Comparison of ENCODE assay signal across 19 cellular contexts in the genomic region with DNA sequence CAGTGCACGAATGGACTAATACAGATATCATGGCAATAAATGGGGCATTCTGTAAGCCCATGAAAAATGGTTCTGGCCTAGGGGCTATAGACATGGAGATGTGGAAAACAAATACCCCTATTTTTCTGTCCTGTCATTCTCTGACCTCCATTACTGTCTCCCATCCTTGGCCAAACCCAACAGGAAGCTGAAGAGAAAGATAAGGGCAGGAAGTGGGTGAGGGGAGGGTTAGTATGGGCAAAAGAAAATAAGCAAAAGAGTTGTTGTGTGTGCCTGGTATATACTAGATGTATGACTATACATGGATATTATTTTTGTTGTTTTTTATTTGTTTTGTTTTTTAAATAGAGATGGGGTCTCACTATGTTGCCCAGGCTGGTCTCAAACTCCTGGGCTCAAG.
DNase-seq lines count a peak whose midpoint lies in the region; ATAC-seq, FAIRE-seq and TF ChIP-seq lines count a peak whose summit lies in the region.
"Had no signal": no experiment of that assay in that cellular context is flagged by ENCODE, and none has a peak within 500 bp of the region (broad histone marks: within the 10 kb centered on the region; RNA-seq: fewer than 3 reads in every experiment).

No MANE protein-coding gene starts in this region.

- CTCF ChIA-PET in CD8-positive, alpha-beta T cell (lab: Charles Lee): no interaction called here
- CTCF ChIA-PET in activated CD8-positive, alpha-beta T cell treated with anti-CD3 and anti-CD28 coated beads, Interleukin-2, amount 10 ng/mL, durations not matched to agents 7 days and 5 days (lab: Charles Lee): interaction anchor here (1.2 kb wide), 1 partner anchor 157 kb away, joined by 3 read pairs; no protein-coding TSS in a partner anchor
- CTCF ChIA-PET in naive thymus-derived CD4-positive, alpha-beta T cell (lab: Charles Lee): no interaction called here

- peaks cover 44% of the 10 kb centered on the region for H3K4me1 Mint-ChIP-seq in CD8-positive, alpha-beta T cell (ENCODE audit: low read depth)
- H3K4me1 Mint-ChIP-seq in activated CD8-positive, alpha-beta T cell treated with anti-CD3 and anti-CD28 coated beads, Interleukin-2, amount 10 ng/mL, durations not matched to agents 7 days and 5 days (ENCODE audit: low read depth): peaks cover 73% of the 10 kb centered on the region
- peaks cover 19 to 66% (median 25%) of the 10 kb centered on the region in 7 donors for H3K4me1 Mint-ChIP-seq in naive thymus-derived CD4-positive, alpha-beta T cell

- H3K4me1 ChIP-seq in CD8-positive, alpha-beta T cell (ENCODE audit: insufficient read depth, low read length): peaks cover 28% of the 10 kb centered on the region
- peaks cover 37% of the 10 kb centered on the region for H3K4me1 ChIP-seq in Loucy (ENCODE audit: insufficient read depth, low read length, poor library complexity, severe bottlenecking)
- peaks cover 19 to 24% of the 10 kb centered on the region in 2 donors for H3K4me1 ChIP-seq in naive thymus-derived CD4-positive, alpha-beta T cell (ENCODE audit: control insufficient read depth in 2 of 2, insufficient read depth in 2 of 2, low read length in 2 of 2)
- H3K4me1 ChIP-seq in pancreas: no peaks in the 10 kb centered on the region
- H3K4me1 ChIP-seq: body of pancreas, colonic mucosa, prostate gland had no signal

- 50 to 55% methylated on average over 1 of the region's 1 CpG for WGBS in pancreas, 2 donors

- H4K20me1 ChIP-seq in Loucy (ENCODE audit: insufficient read depth, low read length, poor library complexity, severe bottlenecking): no peaks in the 10 kb centered on the region

- no peak for TF ChIP-seq CTCF in CD8-positive, alpha-beta T cell (IDR thresholded peaks at IDR 0.05)
- TF ChIP-seq CTCF in Loucy (conservative IDR thresholded peaks at IDR 0.05; ENCODE audit: low read length) (no peak), pancreas (IDR thresholded peaks at IDR 0.05) (no peak)

- H3K9me3 ChIP-seq in CD8-positive, alpha-beta T cell (ENCODE audit: low read length): no peaks in the 10 kb centered on the region
- peaks cover 16% of the 10 kb centered on the region; the same call in 1 of the 2 replicates for H3K9me3 ChIP-seq in Loucy (ENCODE audit: insufficient read depth, low read depth, low read length)
- H3K9me3 ChIP-seq in naive thymus-derived CD4-positive, alpha-beta T cell (ENCODE audit: control insufficient read depth in 2 of 3, low read length in 3 of 3): no peaks in the 10 kb centered on the region
- no peaks in the 10 kb centered on the region for H3K9me3 ChIP-seq in pancreas
- H3K9me3 ChIP-seq: body of pancreas, colonic mucosa, prostate gland, transverse colon had no signal

- peaks cover 15% of the 10 kb centered on the region for H3K9me3 Mint-ChIP-seq in CD8-positive, alpha-beta T cell
- H3K9me3 Mint-ChIP-seq in activated CD8-positive, alpha-beta T cell treated with anti-CD3 and anti-CD28 coated beads, Interleukin-2, amount 10 ng/mL, durations not matched to agents 7 days and 5 days (ENCODE audit: insufficient read depth): peaks cover 31% of the 10 kb centered on the region
- H3K9me3 Mint-ChIP-seq in naive thymus-derived CD4-positive, alpha-beta T cell: peaks cover 0 to 45% (median 10%) of the 10 kb centered on the region in 11 donors

- H3K4me3 Mint-ChIP-seq in CD8-positive, alpha-beta T cell: no peak overlapping the region
- H3K4me3 Mint-ChIP-seq in activated CD8-positive, alpha-beta T cell treated with anti-CD3 and anti-CD28 coated beads, Interleukin-2, amount 10 ng/mL, durations not matched to agents 7 days and 5 days: peak overlapping the region; percentile 21
- H3K4me3 Mint-ChIP-seq in naive thymus-derived CD4-positive, alpha-beta T cell: peak overlapping the region in 6 of 10 donors; percentile 15 to 80 (median 52)
- H3K4me3 Mint-ChIP-seq: B cell had no signal

- H3K4me2 ChIP-seq in Loucy (ENCODE audit: low read depth, low read length, poor library complexity, severe bottlenecking): peak overlapping the region; percentile 64

- no peak overlapping the region for H3K27ac ChIP-seq in CD8-positive, alpha-beta T cell (ENCODE audit: low read depth, low read length)
- H3K27ac ChIP-seq in naive thymus-derived CD4-positive, alpha-beta T cell (ENCODE audit: low read depth, low read length): no peak overlapping the region
- no peak overlapping the region for H3K27ac ChIP-seq in pancreas
- H3K27ac ChIP-seq: body of pancreas, colonic mucosa, prostate gland, transverse colon had no signal

- H3K79me2 ChIP-seq in Loucy (ENCODE audit: insufficient read depth, low read length): no peaks in the 10 kb centered on the region

- no peaks in the 10 kb centered on the region for H3K27me3 Mint-ChIP-seq in CD8-positive, alpha-beta T cell (ENCODE audit: low read depth)
- no peaks in the 10 kb centered on the region for H3K27me3 Mint-ChIP-seq in activated CD8-positive, alpha-beta T cell treated with anti-CD3 and anti-CD28 coated beads, Interleukin-2, amount 10 ng/mL, durations not matched to agents 7 days and 5 days (ENCODE audit: low read depth)
- no peaks in the 10 kb centered on the region for H3K27me3 Mint-ChIP-seq in naive thymus-derived CD4-positive, alpha-beta T cell
- H3K27me3 Mint-ChIP-seq: B cell, IgD-negative memory B cell had no signal

- FAIRE-seq in pancreas (lab: Jason Lieb, UNC): no peak

- intact Hi-C loops in CD8-positive, alpha-beta T cell (cut with DNase I, micrococcal nuclease): no loop called here
- intact Hi-C loops in naive thymus-derived CD4-positive, alpha-beta T cell (cut with micrococcal nuclease): loop anchor here in 1 of 2 donors (2.0 to 10.0 kb wide), 3 partner anchors 34 to 102 kb away; partner anchors contain the start of gene SIPA1L1
- intact Hi-C loops in pancreas (cut with DNase I): no loop called here

- no peak for DNase-seq in CD8-positive, alpha-beta T cell
- DNase-seq in activated CD8-positive, alpha-beta T cell treated with anti-CD3 and anti-CD28 coated beads, Interleukin-2, amount 10 ng/mL, durations not matched to agents 7 days and 5 days: peak; percentile 58
- no peak for DNase-seq in naive thymus-derived CD4-positive, alpha-beta T cell
- DNase-seq in T-helper 9 cell (no peak), pancreas (no peak), NCI-H1417 (lab: John Stamatoyannopoulos, UW) (no peak)
- DNase-seq: activated naive CD4-positive, alpha-beta T cell treated with anti-CD3 and anti-CD28 coated beads, Interleukin-2, amount 50 U/mL, for 16 hours; body of pancreas; colonic mucosa; erythroblast; GOT3; NCI-H1092 treated with DMSO at 0.1 percent for 48 hours; NCI-H748 treated with DMSO at 0.1 percent for 48 hours; transverse colon had no signal

- peak overlapping the region; percentile 77 for H3K27ac Mint-ChIP-seq in CD8-positive, alpha-beta T cell
- peak overlapping the region; percentile 97 for H3K27ac Mint-ChIP-seq in activated CD8-positive, alpha-beta T cell treated with anti-CD3 and anti-CD28 coated beads, Interleukin-2, amount 10 ng/mL, durations not matched to agents 7 days and 5 days
- peak overlapping the region; percentile 20 to 93 (median 63) for H3K27ac Mint-ChIP-seq in naive thymus-derived CD4-positive, alpha-beta T cell

- H3K9me2 ChIP-seq in Loucy (replicated peaks; ENCODE audit: low read depth, low read length): no peaks in the 10 kb centered on the region

- H3K9ac ChIP-seq in Loucy (ENCODE audit: low read depth, low read length, poor library complexity, severe bottlenecking): no peak overlapping the region

- H3K27me3 ChIP-seq in CD8-positive, alpha-beta T cell (ENCODE audit: insufficient read depth, low read length): no peaks in the 10 kb centered on the region
- no peaks in the 10 kb centered on the region for H3K27me3 ChIP-seq in Loucy (ENCODE audit: insufficient read depth, low read length, poor library complexity, severe bottlenecking)
- H3K27me3 ChIP-seq in naive thymus-derived CD4-positive, alpha-beta T cell (ENCODE audit: control insufficient read depth in 2 of 2, insufficient read depth in 2 of 2, low read length in 2 of 2): no peaks in the 10 kb centered on the region
- no peaks in the 10 kb centered on the region for H3K27me3 ChIP-seq in pancreas
- H3K27me3 ChIP-seq: body of pancreas, colonic mucosa, transverse colon had no signal

- POLR2A ChIA-PET in CD8-positive, alpha-beta T cell (lab: Charles Lee): no interaction called here
- POLR2A ChIA-PET in activated CD8-positive, alpha-beta T cell treated with anti-CD3 and anti-CD28 coated beads, Interleukin-2, amount 10 ng/mL, durations not matched to agents 7 days and 5 days (lab: Charles Lee): interaction anchor here (0.6 to 1.3 kb wide), 5 partner anchors 9 to 104 kb away, joined by 3 to 4 read pairs (median 3); no protein-coding TSS in a partner anchor
- POLR2A ChIA-PET in naive thymus-derived CD4-positive, alpha-beta T cell (lab: Charles Lee): no interaction called here

- H3K36me3 ChIP-seq in CD8-positive, alpha-beta T cell (ENCODE audit: insufficient read depth, low read length): no peaks in the 10 kb centered on the region
- no peaks in the 10 kb centered on the region for H3K36me3 ChIP-seq in Loucy (ENCODE audit: insufficient read depth, low read length)
- no peaks in the 10 kb centered on the region for H3K36me3 ChIP-seq in naive thymus-derived CD4-positive, alpha-beta T cell (ENCODE audit: control insufficient read depth in 2 of 3, insufficient read depth in 3 of 3, low read length in 3 of 3)
- no peaks in the 10 kb centered on the region for H3K36me3 ChIP-seq in pancreas
- H3K36me3 ChIP-seq: colonic mucosa, prostate gland, transverse colon had no signal

- H3K36me3 Mint-ChIP-seq in CD8-positive, alpha-beta T cell: peaks cover 5% of the 10 kb centered on the region
- H3K36me3 Mint-ChIP-seq in activated CD8-positive, alpha-beta T cell treated with anti-CD3 and anti-CD28 coated beads, Interleukin-2, amount 10 ng/mL, durations not matched to agents 7 days and 5 days (ENCODE audit: low read depth): peaks cover 53% of the 10 kb centered on the region
- H3K36me3 Mint-ChIP-seq in naive thymus-derived CD4-positive, alpha-beta T cell: peaks cover 0 to 50% (median 12%) of the 10 kb centered on the region in 5 donors
- H3K36me3 Mint-ChIP-seq: IgD-negative memory B cell had no signal

- peak overlapping the region; percentile 58; the same call in 1 of the 2 replicates for H2AFZ ChIP-seq in Loucy (ENCODE audit: low read length)

- H3K4me3 ChIP-seq in CD8-positive, alpha-beta T cell (ENCODE audit: low read depth, low read length): peak overlapping the region; percentile 15
- H3K4me3 ChIP-seq in Loucy (ENCODE audit: low read length, poor library complexity, severe bottlenecking) (peak overlapping the region; percentile 58), pancreas (no peak overlapping the region)
- no peak overlapping the region for H3K4me3 ChIP-seq in naive thymus-derived CD4-positive, alpha-beta T cell (ENCODE audit: low read length)
- H3K4me3 ChIP-seq: body of pancreas, colonic mucosa, prostate gland, transverse colon had no signal

- H3F3A ChIP-seq in Loucy (ENCODE audit: low read depth): peaks cover 6% of the 10 kb centered on the region; the same call in 1 of the 2 replicates

- ATAC-seq in CD8-positive, alpha-beta T cell: no peak
- peak; percentile 49 for ATAC-seq in activated CD8-positive, alpha-beta T cell treated with anti-CD3 and anti-CD28 coated beads, Interleukin-2, amount 10 ng/mL, durations not matched to agents 7 days and 5 days
- ATAC-seq in naive thymus-derived CD4-positive, alpha-beta T cell: no peak
- no peak for ATAC-seq in HG02610 (IDR thresholded peaks at IDR 0.05; ENCODE audit: unreplicated experiment)
- no peak for ATAC-seq in pancreas
- ATAC-seq: body of pancreas had no signal

Comparison
In these comparisons a context has a peak if more than half of its experiments do, and no peak if none do; other contexts are left out.
1. H3K4me3 ChIP-seq: peak in CD8-positive, alpha-beta T cell (single experiment) and Loucy (single experiment); none in naive thymus-derived CD4-positive, alpha-beta T cell (single experiment) and pancreas (0 of 4).
2. Peak in every context shown above with its lines, with median percentiles within 50 percentile points of each other: H3K27ac Mint-ChIP-seq.